In genomic region chr11:100635194-100635593, GRCh38 we compare ENCODE assay signal across 23 cellular contexts.
"Had no signal": no experiment of that assay in that cellular context is flagged by ENCODE, and none has a peak within 500 bp of the region (broad histone marks: within the 10 kb centered on the region; RNA-seq: fewer than 3 reads in every experiment).

No MANE protein-coding gene starts in this region.

- ATAC-seq: activated CD8-positive, alpha-beta T cell treated with anti-CD3 and anti-CD28 coated beads, Interleukin-2, amount 10 ng/mL, durations not matched to agents 7 days and 5 days; foreskin keratinocyte; left ventricle myocardium superior had no signal

- H3K4me2 ChIP-seq: hepatocyte had no signal

- H3K4me3 Mint-ChIP-seq: activated CD4-positive, alpha-beta T cell treated with anti-CD3 and anti-CD28 coated beads, Interleukin-2, amount 10 ng/mL, durations not matched to agents 7 days and 5 days; activated CD8-positive, alpha-beta T cell treated with anti-CD3 and anti-CD28 coated beads, Interleukin-2, amount 10 ng/mL, durations not matched to agents 7 days and 5 days; activated T-helper 1 cell treated with anti-CD3 and anti-CD28 coated beads, Interleukin-12 subunit alpha, Interleukin-12 subunit beta, Interleukin-2, Interleukin-4 antibody, amounts not matched to agents 30 ng/mL and 10 ng/mL and 1 ng/mL, durations not matched to agents 14 hours and 24 hours and 36 hours; brain; dendritic cell treated with granulocyte-macrophage colony-stimulating factor and Interleukin-4, amounts not matched to agents 40 ng/mL and 50 ng/mL, for 4 days; immature natural killer cell had no signal

- H3K4me3 ChIP-seq: hepatocyte, thoracic aorta, upper lobe of left lung had no signal

- H3K79me2 ChIP-seq: hepatocyte had no signal

- H3K27me3 ChIP-seq: foreskin keratinocyte, hepatocyte, upper lobe of left lung had no signal

- FAIRE-seq: endometrium had no signal

- H3K36me3 Mint-ChIP-seq: brain, immature natural killer cell had no signal

- H3K27ac ChIP-seq: foreskin keratinocyte, hepatocyte, thoracic aorta, upper lobe of left lung had no signal

- H3K27ac Mint-ChIP-seq: activated CD4-positive, alpha-beta T cell treated with anti-CD3 and anti-CD28 coated beads, Interleukin-2, amount 10 ng/mL, durations not matched to agents 7 days and 5 days; activated CD8-positive, alpha-beta T cell treated with anti-CD3 and anti-CD28 coated beads, Interleukin-2, amount 10 ng/mL, durations not matched to agents 7 days and 5 days; activated T-helper 1 cell treated with anti-CD3 and anti-CD28 coated beads, Interleukin-12 subunit alpha, Interleukin-12 subunit beta, Interleukin-2, Interleukin-4 antibody, amounts not matched to agents 30 ng/mL and 10 ng/mL and 1 ng/mL, durations not matched to agents 14 hours and 24 hours and 36 hours; dendritic cell treated with granulocyte-macrophage colony-stimulating factor and Interleukin-4, amounts not matched to agents 40 ng/mL and 50 ng/mL, for 4 days; immature natural killer cell had no signal

- H3K36me3 ChIP-seq: thoracic aorta, upper lobe of left lung had no signal

- H3K27me3 Mint-ChIP-seq: activated CD4-positive, alpha-beta T cell treated with anti-CD3 and anti-CD28 coated beads, Interleukin-2, amount 10 ng/mL, durations not matched to agents 7 days and 5 days; dendritic cell treated with granulocyte-macrophage colony-stimulating factor and Interleukin-4, amounts not matched to agents 40 ng/mL and 50 ng/mL, for 4 days had no signal

- H3K9me3 Mint-ChIP-seq: activated CD4-positive, alpha-beta T cell treated with anti-CD3 and anti-CD28 coated beads, Interleukin-2, amount 10 ng/mL, durations not matched to agents 7 days and 5 days; dendritic cell treated with granulocyte-macrophage colony-stimulating factor and Interleukin-4, amounts not matched to agents 40 ng/mL and 50 ng/mL, for 4 days had no signal

- H2AFZ ChIP-seq: hepatocyte had no signal

- DNase-seq: activated CD4-positive, alpha-beta T cell treated with anti-CD3 and anti-CD28 coated beads, Interleukin-2, amount 10 ng/mL, durations not matched to agents 7 days and 5 days; activated CD4-positive, CD25-positive, alpha-beta regulatory T cell treated with anti-CD3 and anti-CD28 coated beads, Interleukin-2, amount 50 U/mL, for 72 hours; activated CD8-positive, alpha-beta T cell treated with anti-CD3 and anti-CD28 coated beads, Interleukin-2, amount 10 ng/mL, durations not matched to agents 7 days and 5 days; activated gamma-delta T cell; activated naive CD4-positive, alpha-beta T cell treated with anti-CD3 and anti-CD28 coated beads, Interleukin-2, amount 50 U/mL, for 16 hours; anterior cingulate cortex; effector CD4-positive, alpha-beta T cell; erythroblast; foreskin keratinocyte; immature natural killer cell; left ventricle myocardium superior; mammary epithelial cell; posterior cingulate gyrus; stimulated activated CD4-positive, alpha-beta T cell treated with anti-CD3 and anti-CD28 coated beads, Interleukin-2, amount 100 ng/mL, for 48 hours; stimulated activated CD8-positive, alpha-beta memory T cell treated with anti-CD3 and anti-CD28 coated beads, Interleukin-4, amount 100 ng/mL, for 48 hours; stimulated activated naive CD4-positive, alpha-beta T cell; upper lobe of left lung had no signal

- H3K4me1 ChIP-seq: foreskin keratinocyte had no signal

- H3K9me3 ChIP-seq: thoracic aorta, upper lobe of left lung had no signal

- H3K4me1 Mint-ChIP-seq: activated CD4-positive, alpha-beta T cell treated with anti-CD3 and anti-CD28 coated beads, Interleukin-2, amount 10 ng/mL, durations not matched to agents 7 days and 5 days; immature natural killer cell had no signal
